8 cellular contexts compared by ENCODE assay signal in the genomic region with DNA sequence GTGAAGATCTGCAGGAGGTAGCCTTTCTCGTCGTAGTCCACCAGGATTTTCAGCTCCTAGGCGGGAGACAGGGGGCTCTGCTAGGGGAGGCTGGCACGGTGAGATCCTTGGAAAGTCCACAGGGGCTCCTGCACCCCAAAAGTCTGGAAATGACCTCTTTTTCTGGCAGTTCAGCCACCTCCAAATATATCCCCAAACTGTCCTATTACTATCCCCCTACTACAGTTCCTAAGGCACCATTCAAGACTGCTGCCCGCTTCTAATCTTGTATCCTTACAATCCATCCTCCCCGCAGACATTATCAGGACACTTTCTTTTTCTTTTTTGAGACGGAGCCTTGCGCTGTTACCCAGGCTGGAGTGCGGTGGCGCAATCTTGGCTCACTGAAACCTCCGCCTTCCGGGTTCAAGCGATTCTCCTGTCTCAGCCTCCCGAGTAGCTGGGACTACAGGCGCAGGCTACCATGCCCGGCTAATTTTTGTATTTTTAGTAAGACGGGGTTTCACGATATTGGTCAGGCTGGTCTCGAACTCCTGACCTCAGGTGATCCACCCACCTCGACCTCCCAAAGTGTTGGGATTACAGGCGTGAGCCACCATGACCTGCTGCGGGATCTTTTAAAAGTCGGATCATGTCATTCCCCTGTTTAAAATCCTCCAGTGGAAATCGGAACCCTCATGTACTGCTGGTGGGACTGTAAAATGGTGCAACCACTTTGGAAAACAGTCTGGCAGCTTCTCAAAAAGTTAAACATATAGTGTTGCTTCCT. TPM values are rescaled to one million over a fixed set of nuclear protein-coding genes. Genes with fewer than 3 reads are reported as not detected.
DNase-seq lines count a peak whose midpoint lies in the region; ATAC-seq, FAIRE-seq and TF ChIP-seq lines count a peak whose summit lies in the region.

No MANE protein-coding gene starts in this region.

- no peaks in the 10 kb centered on the region for H3K79me2 ChIP-seq in keratinocyte (ENCODE audit: control insufficient read depth, insufficient read depth, low read length)

- H3K27me3 Mint-ChIP-seq in activated CD4-positive, alpha-beta T cell treated with anti-CD3 and anti-CD28 coated beads, Interleukin-2, amount 10 ng/mL, durations not matched to agents 24 days and 14 days = no peaks in the 10 kb centered on the region
- H3K27me3 Mint-ChIP-seq in activated CD8-positive, alpha-beta T cell treated with anti-CD3 and anti-CD28 coated beads, Interleukin-2, amount 10 ng/mL, durations not matched to agents 7 days and 5 days (ENCODE audit: low read depth) = no peaks in the 10 kb centered on the region

- H3K9me1 ChIP-seq in keratinocyte (ENCODE audit: control insufficient read depth, extremely low read depth, insufficient read depth, low read length) = no peaks in the 10 kb centered on the region

- no peaks in the 10 kb centered on the region for H3K36me3 Mint-ChIP-seq in activated CD4-positive, alpha-beta T cell treated with anti-CD3 and anti-CD28 coated beads, Interleukin-2, amount 10 ng/mL, durations not matched to agents 24 days and 14 days (ENCODE audit: low read depth)
- peaks cover 2% of the 10 kb centered on the region for H3K36me3 Mint-ChIP-seq in activated CD8-positive, alpha-beta T cell treated with anti-CD3 and anti-CD28 coated beads, Interleukin-2, amount 10 ng/mL, durations not matched to agents 7 days and 5 days (ENCODE audit: low read depth)

- dilution Hi-C loops in keratinocyte (cut with MboI; ENCODE audit: extremely low pct_ligation_motif_present, low sequenced_read_pairs) = no loop called here

- H3K27me3 ChIP-seq in keratinocyte (ENCODE audit: control insufficient read depth, extremely low read depth, insufficient read depth, low read length) (no peaks in the 10 kb centered on the region), thymus (ENCODE audit: control insufficient read depth, insufficient read depth) (no peaks in the 10 kb centered on the region)

- no peaks in the 10 kb centered on the region for H3K9me3 Mint-ChIP-seq in activated CD4-positive, alpha-beta T cell treated with anti-CD3 and anti-CD28 coated beads, Interleukin-2, amount 10 ng/mL, durations not matched to agents 24 days and 14 days
- no peaks in the 10 kb centered on the region for H3K9me3 Mint-ChIP-seq in activated CD8-positive, alpha-beta T cell treated with anti-CD3 and anti-CD28 coated beads, Interleukin-2, amount 10 ng/mL, durations not matched to agents 7 days and 5 days (ENCODE audit: insufficient read depth)

- H3K9ac ChIP-seq in keratinocyte (ENCODE audit: control insufficient read depth, extremely low read depth, insufficient read depth, low read length) = peak overlapping the region; percentile 78

- peaks cover 13% of the 10 kb centered on the region for H3K4me1 Mint-ChIP-seq in activated CD4-positive, alpha-beta T cell treated with anti-CD3 and anti-CD28 coated beads, Interleukin-2, amount 10 ng/mL, durations not matched to agents 24 days and 14 days
- peaks cover 22% of the 10 kb centered on the region for H3K4me1 Mint-ChIP-seq in activated CD8-positive, alpha-beta T cell treated with anti-CD3 and anti-CD28 coated beads, Interleukin-2, amount 10 ng/mL, durations not matched to agents 7 days and 5 days (ENCODE audit: low read depth)

- DNase-seq in activated CD4-positive, alpha-beta T cell treated with anti-CD3 and anti-CD28 coated beads, Interleukin-2, amount 10 ng/mL, durations not matched to agents 24 days and 14 days = no peak
- no peak for DNase-seq in activated CD4-positive, alpha-beta T cell treated with anti-CD3 and anti-CD28 coated beads, Interleukin-2, amount 50 U/mL, for 4 hours
- no peak for DNase-seq in activated CD8-positive, alpha-beta T cell treated with anti-CD3 and anti-CD28 coated beads, Interleukin-2, amount 10 ng/mL, durations not matched to agents 7 days and 5 days
- DNase-seq in keratinocyte (ENCODE audit: low read depth, low spot score) (no peak), DMS79 treated with DMSO at 0.1 percent for 48 hours (lab: John Stamatoyannopoulos, UW) (no peak), T1000 (lab: John Stamatoyannopoulos, UW) (no peak), GOT3 (lab: John Stamatoyannopoulos, UW) (no peak)

- H3K4me3 Mint-ChIP-seq in activated CD4-positive, alpha-beta T cell treated with anti-CD3 and anti-CD28 coated beads, Interleukin-2, amount 10 ng/mL, durations not matched to agents 24 days and 14 days = peak overlapping the region; percentile 95
- peak overlapping the region; percentile 99 for H3K4me3 Mint-ChIP-seq in activated CD8-positive, alpha-beta T cell treated with anti-CD3 and anti-CD28 coated beads, Interleukin-2, amount 10 ng/mL, durations not matched to agents 7 days and 5 days

- CTCF ChIA-PET in activated CD8-positive, alpha-beta T cell treated with anti-CD3 and anti-CD28 coated beads, Interleukin-2, amount 10 ng/mL, durations not matched to agents 7 days and 5 days (lab: Charles Lee) = interaction anchor here (1.0 to 5.8 kb wide), 3 partner anchors 21 to 48 kb away, joined by 3 to 44 read pairs (median 5); a partner anchor contains a TSS

- no peak for ATAC-seq in activated CD8-positive, alpha-beta T cell treated with anti-CD3 and anti-CD28 coated beads, Interleukin-2, amount 10 ng/mL, durations not matched to agents 7 days and 5 days

- peak overlapping the region; percentile 99 for H2AFZ ChIP-seq in keratinocyte (ENCODE audit: control insufficient read depth, low read length)

- H3K27ac Mint-ChIP-seq in activated CD4-positive, alpha-beta T cell treated with anti-CD3 and anti-CD28 coated beads, Interleukin-2, amount 10 ng/mL, durations not matched to agents 24 days and 14 days = peak overlapping the region; percentile 87
- peak overlapping the region; percentile 96 for H3K27ac Mint-ChIP-seq in activated CD8-positive, alpha-beta T cell treated with anti-CD3 and anti-CD28 coated beads, Interleukin-2, amount 10 ng/mL, durations not matched to agents 7 days and 5 days

- 77% methylated on average over 24 of the region's 24 CpGs for WGBS in thymus

- H3K4me1 ChIP-seq in keratinocyte (ENCODE audit: control insufficient read depth, extremely low read depth, insufficient read depth, low read length) = peaks cover 5% of the 10 kb centered on the region
- peaks cover 6% of the 10 kb centered on the region for H3K4me1 ChIP-seq in thymus (ENCODE audit: control insufficient read depth, insufficient read depth, low read length)

- intact Hi-C loops in activated CD4-positive, alpha-beta T cell treated with anti-CD3 and anti-CD28 coated beads, Interleukin-2, amount 10 ng/mL, durations not matched to agents 24 days and 14 days (cut with micrococcal nuclease) = loop anchor here (1.0 to 2.0 kb wide), 2 partner anchors 45 to 48 kb away; a partner anchor contains a TSS

- H4K20me1 ChIP-seq in keratinocyte (ENCODE audit: control insufficient read depth, extremely low read depth, insufficient read depth, low read length) = no peaks in the 10 kb centered on the region

- H3K27ac ChIP-seq in keratinocyte (ENCODE audit: control insufficient read depth, insufficient read depth, low read length) = peak overlapping the region; percentile 41
- peak overlapping the region; percentile 66 for H3K27ac ChIP-seq in thymus (ENCODE audit: low read depth)

- H3K9me3 ChIP-seq in keratinocyte (ENCODE audit: control insufficient read depth, low read depth, low read length) (no peaks in the 10 kb centered on the region), thymus (ENCODE audit: control insufficient read depth) (no peaks in the 10 kb centered on the region)

- POLR2A ChIA-PET in activated CD8-positive, alpha-beta T cell treated with anti-CD3 and anti-CD28 coated beads, Interleukin-2, amount 10 ng/mL, durations not matched to agents 7 days and 5 days (lab: Charles Lee) = no interaction called here

- H3K36me3 ChIP-seq in keratinocyte (ENCODE audit: control insufficient read depth in 2 of 2, extremely low read depth in 1 of 2, insufficient read depth in 2 of 2, low read length in 2 of 2) (no peaks in the 10 kb centered on the region), thymus (ENCODE audit: control insufficient read depth, insufficient read depth) (no peaks in the 10 kb centered on the region)

- no peak for TF ChIP-seq CTCF in keratinocyte (optimal IDR thresholded peaks at IDR 0.05 in 1 of 3, IDR thresholded peaks at IDR 0.05 in 1 of 3, conservative IDR thresholded peaks at IDR 0.05 in 1 of 3; ENCODE audit: extremely low read depth in 1 of 3, insufficient read depth in 2 of 3, low read length in 3 of 3)

- H3K4me2 ChIP-seq in keratinocyte (ENCODE audit: control insufficient read depth, extremely low read depth, insufficient read depth, low read depth, low read length) = peak overlapping the region; percentile 96

- FAIRE-seq in keratinocyte (lab: Jason Lieb, UNC) = no peak

- peak overlapping the region; percentile 63 to 89 (median 77) for H3K4me3 ChIP-seq in keratinocyte (ENCODE audit: control insufficient read depth in 2 of 3, extremely low read depth in 1 of 3, insufficient read depth in 2 of 3, low read depth in 1 of 3, low read length in 3 of 3)
- H3K4me3 ChIP-seq in thymus (ENCODE audit: low read length) = peak overlapping the region; percentile 53

RNA-seq across cellular contexts. Expression of a gene that starts 18.5 kb away (rescaled TPM):
- total RNA-seq in activated CD4-positive, alpha-beta T cell treated with anti-CD3 and anti-CD28 coated beads, Interleukin-2, amount 10 ng/mL, durations not matched to agents 24 days and 14 days = not detected in 2 replicates
- not detected for total RNA-seq in activated CD8-positive, alpha-beta T cell treated with anti-CD3 and anti-CD28 coated beads, Interleukin-2, amount 10 ng/mL, durations not matched to agents 7 days and 5 days
- polyA plus RNA-seq in keratinocyte = not detected in 3 replicates
- not detected for polyA plus RNA-seq in keratinocyte (2011; ENCODE audit: low read depth)
- polyA plus RNA-seq in keratinocyte (2011; cell fraction: cytosol; rRNA removed) = not detected in 2 replicates
- not detected in 2 replicates for polyA plus RNA-seq in keratinocyte (2011; cell fraction: nucleus; rRNA removed)
- not detected in 2 replicates for polyA plus RNA-seq in keratinocyte (2012; ENCODE audit: low replicate concordance)
- polyA minus RNA-seq in keratinocyte = not detected in 3 replicates
- not detected for polyA minus RNA-seq in keratinocyte (2011; cell fraction: cytosol; rRNA and poly(A)+ RNA removed)
- not detected in 2 replicates for polyA minus RNA-seq in keratinocyte (2011; cell fraction: nucleus; rRNA and poly(A)+ RNA removed)
- polyA plus RNA-seq in thymus = 0.87 TPM

RNA-seq across cellular contexts. Expression of a gene that starts 36.4 kb away (rescaled TPM):
- 26.6 and 29.2 TPM in 2 replicates for total RNA-seq in activated CD4-positive, alpha-beta T cell treated with anti-CD3 and anti-CD28 coated beads, Interleukin-2, amount 10 ng/mL, durations not matched to agents 24 days and 14 days
- total RNA-seq in activated CD8-positive, alpha-beta T cell treated with anti-CD3 and anti-CD28 coated beads, Interleukin-2, amount 10 ng/mL, durations not matched to agents 7 days and 5 days = 10 to 100 TPM; 30.0 to 30.9 TPM
- 0.71 to 1.2 TPM (median 0.72 TPM) in 3 replicates for polyA plus RNA-seq in keratinocyte
- polyA plus RNA-seq in keratinocyte (2011; ENCODE audit: low read depth) = 2.3 TPM
- 0.83 and 1.4 TPM in 2 replicates for polyA plus RNA-seq in keratinocyte (2011; cell fraction: cytosol; rRNA removed)
- 7.9 and 9.7 TPM in 2 replicates for polyA plus RNA-seq in keratinocyte (2011; cell fraction: nucleus; rRNA removed)
- 5.2 and 6.0 TPM in 2 replicates for polyA plus RNA-seq in keratinocyte (2012; ENCODE audit: low replicate concordance)
- 1.5 to 8.6 TPM (median 2.4 TPM) in 3 replicates for polyA minus RNA-seq in keratinocyte
- polyA minus RNA-seq in keratinocyte (2011; cell fraction: cytosol; rRNA and poly(A)+ RNA removed) = 4.0 TPM
- 5.5 and 6.5 TPM in 2 replicates for polyA minus RNA-seq in keratinocyte (2011; cell fraction: nucleus; rRNA and poly(A)+ RNA removed)
- 11.8 TPM for polyA plus RNA-seq in thymus

RNA-seq across cellular contexts. Expression of a gene that starts 46.7 kb away (rescaled TPM):
- total RNA-seq in activated CD4-positive, alpha-beta T cell treated with anti-CD3 and anti-CD28 coated beads, Interleukin-2, amount 10 ng/mL, durations not matched to agents 24 days and 14 days = 107 and 114 TPM in 2 replicates
- 100 to 1,000 TPM; 145 to 154 TPM for total RNA-seq in activated CD8-positive, alpha-beta T cell treated with anti-CD3 and anti-CD28 coated beads, Interleukin-2, amount 10 ng/mL, durations not matched to agents 7 days and 5 days
- 2.8 to 4.3 TPM (median 4.1 TPM) in 3 replicates for polyA plus RNA-seq in keratinocyte
- polyA plus RNA-seq in keratinocyte (2011; ENCODE audit: low read depth) = 3.3 TPM
- 3.1 and 5.3 TPM in 2 replicates for polyA plus RNA-seq in keratinocyte (2011; cell fraction: cytosol; rRNA removed)
- polyA plus RNA-seq in keratinocyte (2011; cell fraction: nucleus; rRNA removed) = 4.8 and 5.9 TPM in 2 replicates
- 2.5 and 6.1 TPM in 2 replicates for polyA plus RNA-seq in keratinocyte (2012; ENCODE audit: low replicate concordance)
- 7.0 to 7.7 TPM (median 7.7 TPM) in 3 replicates for polyA minus RNA-seq in keratinocyte
- 11.5 TPM for polyA minus RNA-seq in keratinocyte (2011; cell fraction: cytosol; rRNA and poly(A)+ RNA removed)
- polyA minus RNA-seq in keratinocyte (2011; cell fraction: nucleus; rRNA and poly(A)+ RNA removed) = 3.7 and 4.3 TPM in 2 replicates
- 12.9 TPM for polyA plus RNA-seq in thymus

RNA-seq across cellular contexts. Expression of a gene that starts 48.4 kb away (rescaled TPM):
- 63.8 and 69.9 TPM in 2 replicates for total RNA-seq in activated CD4-positive, alpha-beta T cell treated with anti-CD3 and anti-CD28 coated beads, Interleukin-2, amount 10 ng/mL, durations not matched to agents 24 days and 14 days
- total RNA-seq in activated CD8-positive, alpha-beta T cell treated with anti-CD3 and anti-CD28 coated beads, Interleukin-2, amount 10 ng/mL, durations not matched to agents 7 days and 5 days = 10 to 100 TPM; 62.3 to 70.6 TPM
- polyA plus RNA-seq in keratinocyte (84.8 to 95.4 TPM (median 90.5 TPM) in 3 replicates), thymus (51.6 TPM)
- 56.7 TPM for polyA plus RNA-seq in keratinocyte (2011; ENCODE audit: low read depth)
- 48.4 and 89.7 TPM in 2 replicates for polyA plus RNA-seq in keratinocyte (2011; cell fraction: cytosol; rRNA removed)
- polyA plus RNA-seq in keratinocyte (2011; cell fraction: nucleus; rRNA removed) = 43.2 and 46.3 TPM in 2 replicates
- polyA plus RNA-seq in keratinocyte (2012; ENCODE audit: low replicate concordance) = 56.6 and 118 TPM in 2 replicates
- polyA minus RNA-seq in keratinocyte = 26.1 to 49.7 TPM (median 35.2 TPM) in 3 replicates
- polyA minus RNA-seq in keratinocyte (2011; cell fraction: cytosol; rRNA and poly(A)+ RNA removed) = 85.6 TPM
- 21.6 and 22.6 TPM in 2 replicates for polyA minus RNA-seq in keratinocyte (2011; cell fraction: nucleus; rRNA and poly(A)+ RNA removed)
